11 cellular contexts compared by ENCODE assay signal in genomic region chr2:236862961-236863728, GRCh38.
DNase-seq lines count a peak whose midpoint lies in the region; ATAC-seq and TF ChIP-seq lines count a peak whose summit lies in the region.
"Had no signal": no experiment of that assay in that cellular context is flagged by ENCODE, and none has a peak within 500 bp of the region (broad histone marks: within the 10 kb centered on the region; RNA-seq: fewer than 3 reads in every experiment).

No MANE protein-coding gene starts in this region.

- peaks cover 10 to 13% of the 10 kb centered on the region in 2 donors for H3K36me3 Mint-ChIP-seq in CD14-positive monocyte

- peaks cover 27 to 45% (median 29%) of the 10 kb centered on the region in 7 donors for H3K9me3 Mint-ChIP-seq in CD14-positive monocyte

- ATAC-seq in GM21367 (IDR thresholded peaks at IDR 0.05; ENCODE audit: unreplicated experiment) (peak; percentile 63), gastrocnemius medialis (no peak)

- H3K36me3 ChIP-seq in gastrocnemius medialis: no peaks in the 10 kb centered on the region
- H3K36me3 ChIP-seq: BLaER1, cardiac muscle cell had no signal

- TF ChIP-seq CTCF in AG04449 (IDR thresholded peaks at IDR 0.05; ENCODE audit: insufficient read depth, low read length, missing control alignments): no peak
- no peak for TF ChIP-seq CTCF in fibroblast of pulmonary artery (IDR thresholded peaks at IDR 0.05; ENCODE audit: low read length, missing control alignments)
- TF ChIP-seq CTCF in CD14-positive monocyte (IDR thresholded peaks at IDR 0.05): no peak
- no peak for TF ChIP-seq CTCF in gastrocnemius medialis (IDR thresholded peaks at IDR 0.05 in 4 of 5, conservative IDR thresholded peaks at IDR 0.05 in 1 of 5)

- intact Hi-C loops in CD14-positive monocyte (cut with micrococcal nuclease) (no loop called here), gastrocnemius medialis (cut with DNase I; ENCODE audit: low total_unique reads) (no loop called here)

- H3K4me1 Mint-ChIP-seq in CD14-positive monocyte: peaks cover 22% of the 10 kb centered on the region

- TF ChIP-seq POLR2A in gastrocnemius medialis (IDR thresholded peaks at IDR 0.05): no peak

- H3K27me3 Mint-ChIP-seq in CD14-positive monocyte (ENCODE audit: low read depth in 3 of 3): peaks cover 20 to 34% (median 21%) of the 10 kb centered on the region in 3 donors

- CTCF ChIA-PET in AG04449 (lab: Yijun Ruan, JAX): interaction anchor here (1.3 kb wide), 1 partner anchor 10 kb away, joined by 3 read pairs; no protein-coding TSS in a partner anchor

- no peaks in the 10 kb centered on the region for H3K4me1 ChIP-seq in gastrocnemius medialis
- H3K4me1 ChIP-seq: BLaER1 had no signal

- H3K4me3 ChIP-seq in AG04449 (ENCODE audit: low read depth, low read length) (no peak overlapping the region), fibroblast of pulmonary artery (replicated peaks; ENCODE audit: low read depth, low read length) (no peak overlapping the region), gastrocnemius medialis (no peak overlapping the region)
- H3K4me3 ChIP-seq: BLaER1, cardiac muscle cell had no signal

- H3K9me3 ChIP-seq in gastrocnemius medialis: no peaks in the 10 kb centered on the region

- H3K27ac ChIP-seq in gastrocnemius medialis: no peak overlapping the region
- H3K27ac ChIP-seq: BLaER1, cardiac muscle cell had no signal

- in situ Hi-C loops in gastrocnemius medialis (cut with MboI; ENCODE audit: low sequenced_read_pairs in 4 of 4): no loop called here

- H3K27ac Mint-ChIP-seq in CD14-positive monocyte: peak overlapping the region in 1 of 7 donors; percentile 26

- POLR2A ChIA-PET in AG04449 (lab: Yijun Ruan, JAX): interaction anchor here (0.7 to 1.2 kb wide), 2 partner anchors 10 to 118 kb away, joined by 4 to 5 read pairs; no protein-coding TSS in a partner anchor

- no peak overlapping the region for H3K4me3 Mint-ChIP-seq in CD14-positive monocyte
- H3K4me3 Mint-ChIP-seq: neural crest cell had no signal

- DNase-seq in AG04449 (ENCODE audit: low read depth, low spot score) (peak; percentile 89), HK-2 (ENCODE audit: unreplicated experiment) (peak; percentile 76), fibroblast of pulmonary artery (ENCODE audit: low read depth) (peak; percentile 27), CD14-positive monocyte (ENCODE audit: low spot score) (no peak), gastrocnemius medialis (no peak), NCI-H748 (lab: John Stamatoyannopoulos, UW; ENCODE audit: unreplicated experiment) (no peak), NCI-H1694 treated with DMSO at 0.1 percent for 48 hours (lab: John Stamatoyannopoulos, UW) (no peak)

- no peaks in the 10 kb centered on the region for H3K27me3 ChIP-seq in gastrocnemius medialis
- H3K27me3 ChIP-seq: BLaER1, cardiac muscle cell had no signal

Comparison
In these comparisons a context has a peak if more than half of its experiments do, and no peak if none do; other contexts are left out.
1. DNase-seq: peak in AG04449 (single experiment), HK-2 (single experiment) and fibroblast of pulmonary artery (single experiment); none in CD14-positive monocyte (single experiment), gastrocnemius medialis (0 of 2), NCI-H748 (single experiment) and NCI-H1694 treated with DMSO at 0.1 percent for 48 hours (single experiment).